ENCODE assay signal across 17 cellular contexts in the genomic region with DNA sequence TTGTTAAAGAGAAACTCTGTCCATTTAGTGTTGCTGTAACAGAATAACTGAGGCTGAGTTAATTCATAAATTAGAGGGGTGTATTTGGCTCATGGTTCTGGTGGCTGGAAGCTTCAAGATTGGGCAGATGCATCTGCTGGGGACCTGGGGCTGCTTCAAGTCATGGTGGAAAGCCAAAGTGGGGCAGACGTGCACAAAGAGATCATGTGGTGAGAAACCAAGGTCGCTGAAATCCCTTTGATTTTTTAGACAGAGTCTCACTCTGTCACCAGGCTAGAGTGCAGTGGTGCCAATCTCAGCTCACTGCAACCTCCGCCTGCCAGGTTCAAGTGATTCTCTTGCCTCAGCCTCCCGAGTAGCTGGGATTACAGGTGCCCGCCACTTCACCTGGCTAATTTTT. TPM values are rescaled to one million over a fixed set of nuclear protein-coding genes. Genes with fewer than 3 reads are reported as not detected.
DNase-seq lines count a peak whose midpoint lies in the region; TF ChIP-seq lines count a peak whose summit lies in the region.
"Had no signal": no experiment of that assay in that cellular context is flagged by ENCODE, and none has a peak within 500 bp of the region (broad histone marks: within the 10 kb centered on the region; RNA-seq: fewer than 3 reads in every experiment).

No MANE protein-coding gene starts in this region.

- CTCF ChIA-PET in activated naive CD4-positive, alpha-beta T cell treated with anti-CD3 and anti-CD28 coated beads, Interleukin-2, amount 10 ng/mL, durations not matched to agents 7 days and 5 days (lab: Charles Lee): interaction anchor here (1.1 kb wide), 1 partner anchor 93 kb away, joined by 3 read pairs; no protein-coding TSS in a partner anchor
- CTCF ChIA-PET in activated naive CD4-positive, alpha-beta T cell treated with anti-CD3 and anti-CD28 coated beads for 36 hours (lab: Charles Lee): interaction anchor here (1.2 kb wide), 1 partner anchor 74 kb away, joined by 3 read pairs; a partner anchor contains a TSS
- CTCF ChIA-PET in HEK293T (lab: Yijun Ruan, JAX): no interaction called here

- H3K36me3 Mint-ChIP-seq in activated naive CD4-positive, alpha-beta T cell treated with anti-CD3 and anti-CD28 coated beads, Interleukin-2, amount 10 ng/mL, durations not matched to agents 7 days and 5 days: peaks cover 73% of the 10 kb centered on the region
- H3K36me3 Mint-ChIP-seq in activated naive CD4-positive, alpha-beta T cell treated with anti-CD3 and anti-CD28 coated beads for 36 hours (ENCODE audit: low read depth): peaks cover 14% of the 10 kb centered on the region
- H3K36me3 Mint-ChIP-seq in T-helper 2 cell treated with Interferon-gamma antibody and Interleukin-4, amounts not matched to agents 5 μg/mL and 100 μg/mL, for 36 hours (ENCODE audit: low read depth): peaks cover 66% of the 10 kb centered on the region
- peaks cover 26% of the 10 kb centered on the region for H3K36me3 Mint-ChIP-seq in neural crest cell (ENCODE audit: low read depth)
- H3K36me3 Mint-ChIP-seq: IgD-negative memory B cell had no signal

- H3K9me3 Mint-ChIP-seq in activated naive CD4-positive, alpha-beta T cell treated with anti-CD3 and anti-CD28 coated beads, Interleukin-2, amount 10 ng/mL, durations not matched to agents 7 days and 5 days: peaks cover 6% of the 10 kb centered on the region
- H3K9me3 Mint-ChIP-seq in activated naive CD4-positive, alpha-beta T cell treated with anti-CD3 and anti-CD28 coated beads for 36 hours: no peaks in the 10 kb centered on the region
- peaks cover 4% of the 10 kb centered on the region for H3K9me3 Mint-ChIP-seq in T-helper 2 cell treated with Interferon-gamma antibody and Interleukin-4, amounts not matched to agents 5 μg/mL and 100 μg/mL, for 36 hours
- H3K9me3 Mint-ChIP-seq in neural crest cell: peaks cover 3% of the 10 kb centered on the region

- POLR2A ChIA-PET in HEK293T (lab: Yijun Ruan, JAX): no interaction called here

- peaks cover 54% of the 10 kb centered on the region for H3K4me1 Mint-ChIP-seq in activated naive CD4-positive, alpha-beta T cell treated with anti-CD3 and anti-CD28 coated beads, Interleukin-2, amount 10 ng/mL, durations not matched to agents 7 days and 5 days
- peaks cover 34% of the 10 kb centered on the region for H3K4me1 Mint-ChIP-seq in activated naive CD4-positive, alpha-beta T cell treated with anti-CD3 and anti-CD28 coated beads for 36 hours (ENCODE audit: low read depth)
- peaks cover 36% of the 10 kb centered on the region for H3K4me1 Mint-ChIP-seq in T-helper 2 cell treated with Interferon-gamma antibody and Interleukin-4, amounts not matched to agents 5 μg/mL and 100 μg/mL, for 36 hours (ENCODE audit: low read depth)
- peaks cover 19% of the 10 kb centered on the region for H3K4me1 Mint-ChIP-seq in neural crest cell

- DNase-seq in activated naive CD4-positive, alpha-beta T cell treated with anti-CD3 and anti-CD28 coated beads, Interleukin-2, amount 10 ng/mL, durations not matched to agents 7 days and 5 days: no peak
- no peak for DNase-seq in activated naive CD4-positive, alpha-beta T cell treated with anti-CD3 and anti-CD28 coated beads for 36 hours
- DNase-seq in T-helper 2 cell treated with Interferon-gamma antibody and Interleukin-4, amounts not matched to agents 5 μg/mL and 100 μg/mL, for 36 hours (ENCODE audit: low spot score): no peak
- DNase-seq in neural crest cell (ENCODE audit: low read depth, low spot score) (no peak), H4 (ENCODE audit: low spot score) (no peak), activated gamma-delta T cell (lab: John Stamatoyannopoulos, UW) (no peak), HEK293T (ENCODE audit: extremely low spot score) (no peak)
- DNase-seq: AML-193; NCI-H146; NCI-H345; NCI-H526 treated with DMSO at 0.1 percent for 48 hours; NK-92 treated with Interleukin-12 subunit alpha and Interleukin-12 subunit beta, amount 100 ng/mL, for 24 hours; OCI-M1; RPMI8226; SJCRH30 had no signal

- no peak for TF ChIP-seq CTCF in neural crest cell (conservative IDR thresholded peaks at IDR 0.05)

- peak overlapping the region; percentile 5 for H3K27ac Mint-ChIP-seq in activated naive CD4-positive, alpha-beta T cell treated with anti-CD3 and anti-CD28 coated beads, Interleukin-2, amount 10 ng/mL, durations not matched to agents 7 days and 5 days
- H3K27ac Mint-ChIP-seq in activated naive CD4-positive, alpha-beta T cell treated with anti-CD3 and anti-CD28 coated beads for 36 hours: no peak overlapping the region
- no peak overlapping the region for H3K27ac Mint-ChIP-seq in T-helper 2 cell treated with Interferon-gamma antibody and Interleukin-4, amounts not matched to agents 5 μg/mL and 100 μg/mL, for 36 hours
- peak overlapping the region; percentile 31 for H3K27ac Mint-ChIP-seq in neural crest cell (ENCODE audit: unreplicated experiment)
- H3K27ac Mint-ChIP-seq: IgD-negative memory B cell had no signal

- intact Hi-C loops in activated naive CD4-positive, alpha-beta T cell treated with anti-CD3 and anti-CD28 coated beads for 36 hours (cut with micrococcal nuclease): no loop called here

- H3K27me3 Mint-ChIP-seq in activated naive CD4-positive, alpha-beta T cell treated with anti-CD3 and anti-CD28 coated beads, Interleukin-2, amount 10 ng/mL, durations not matched to agents 7 days and 5 days: no peaks in the 10 kb centered on the region
- H3K27me3 Mint-ChIP-seq in activated naive CD4-positive, alpha-beta T cell treated with anti-CD3 and anti-CD28 coated beads for 36 hours (ENCODE audit: low read depth): no peaks in the 10 kb centered on the region
- H3K27me3 Mint-ChIP-seq in T-helper 2 cell treated with Interferon-gamma antibody and Interleukin-4, amounts not matched to agents 5 μg/mL and 100 μg/mL, for 36 hours (ENCODE audit: low read depth): no peaks in the 10 kb centered on the region
- no peaks in the 10 kb centered on the region for H3K27me3 Mint-ChIP-seq in neural crest cell (ENCODE audit: low read depth)

- TF ChIP-seq POLR2A in GM19193 (IDR thresholded peaks at IDR 0.05; ENCODE audit: extremely low read depth, insufficient read depth, insufficient read length): peak; percentile 22

- no peak overlapping the region for H3K4me3 Mint-ChIP-seq in activated naive CD4-positive, alpha-beta T cell treated with anti-CD3 and anti-CD28 coated beads, Interleukin-2, amount 10 ng/mL, durations not matched to agents 7 days and 5 days
- no peak overlapping the region for H3K4me3 Mint-ChIP-seq in activated naive CD4-positive, alpha-beta T cell treated with anti-CD3 and anti-CD28 coated beads for 36 hours
- peak overlapping the region; percentile 25 for H3K4me3 Mint-ChIP-seq in T-helper 2 cell treated with Interferon-gamma antibody and Interleukin-4, amounts not matched to agents 5 μg/mL and 100 μg/mL, for 36 hours
- H3K4me3 Mint-ChIP-seq in neural crest cell: no peak overlapping the region
- H3K4me3 Mint-ChIP-seq: IgD-negative memory B cell had no signal

TF ChIP-seq in HEK293T, 16 proteins besides CTCF, POLR2A, EP300 and RAD21:
- TF ChIP-seq TARDBP (IDR thresholded peaks at IDR 0.05): no peak
- TF ChIP-seq LEF1 (IDR thresholded peaks at IDR 0.05; ENCODE audit: borderline replicate concordance): no peak
- TF ChIP-seq FOXK2 (IDR thresholded peaks at IDR 0.05): no peak
- TF ChIP-seq ARNT (IDR thresholded peaks at IDR 0.05): no peak
- TF ChIP-seq ZNF384 (IDR thresholded peaks at IDR 0.05): no peak
- no peak for TF ChIP-seq FOXM1 (IDR thresholded peaks at IDR 0.05; ENCODE audit: borderline replicate concordance)
- no peak for TF ChIP-seq SUZ12 (IDR thresholded peaks at IDR 0.05)
- no peak for TF ChIP-seq FOXA1 (IDR thresholded peaks at IDR 0.05)
- TF ChIP-seq, protein P1, sequence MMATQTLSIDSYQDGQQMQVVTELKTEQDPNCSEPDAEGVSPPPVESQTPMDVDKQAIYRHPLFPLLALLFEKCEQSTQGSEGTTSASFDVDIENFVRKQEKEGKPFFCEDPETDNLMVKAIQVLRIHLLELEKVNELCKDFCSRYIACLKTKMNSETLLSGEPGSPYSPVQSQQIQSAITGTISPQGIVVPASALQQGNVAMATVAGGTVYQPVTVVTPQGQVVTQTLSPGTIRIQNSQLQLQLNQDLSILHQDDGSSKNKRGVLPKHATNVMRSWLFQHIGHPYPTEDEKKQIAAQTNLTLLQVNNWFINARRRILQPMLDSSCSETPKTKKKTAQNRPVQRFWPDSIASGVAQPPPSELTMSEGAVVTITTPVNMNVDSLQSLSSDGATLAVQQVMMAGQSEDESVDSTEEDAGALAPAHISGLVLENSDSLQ (IDR thresholded peaks at IDR 0.05): no peak
- TF ChIP-seq HDGF (IDR thresholded peaks at IDR 0.05; ENCODE audit: borderline replicate concordance): no peak
- TF ChIP-seq SP1 (IDR thresholded peaks at IDR 0.05): no peak

RNA-seq across cellular contexts. Expression of a gene that starts 46.0 kb away (rescaled TPM):
- 1 to 10 TPM; 1.2 to 1.4 TPM for total RNA-seq in activated naive CD4-positive, alpha-beta T cell treated with anti-CD3 and anti-CD28 coated beads for 36 hours
- total RNA-seq in neural crest cell: 25.2 and 26.3 TPM in 2 replicates
- total RNA-seq in H4 (2014; rRNA removed; shearing (Covaris generic)): 7.0 and 7.6 TPM in 2 replicates

Comparison
In these comparisons a context has a peak if more than half of its experiments do, and no peak if none do; other contexts are left out.
1. H3K27ac Mint-ChIP-seq: peak in activated naive CD4-positive, alpha-beta T cell treated with anti-CD3 and anti-CD28 coated beads, Interleukin-2, amount 10 ng/mL, durations not matched to agents 7 days and 5 days (single experiment) and neural crest cell (single experiment); none in activated naive CD4-positive, alpha-beta T cell treated with anti-CD3 and anti-CD28 coated beads for 36 hours (single experiment) and T-helper 2 cell treated with Interferon-gamma antibody and Interleukin-4, amounts not matched to agents 5 μg/mL and 100 μg/mL, for 36 hours (single experiment).